Comparison of ENCODE assay signal across 1 cellular context in genomic region chr3:197753263-197753662, GRCh38.
TF ChIP-seq lines count a peak whose summit lies in the region.

No MANE protein-coding gene starts in this region.

TF ChIP-seq in HepG2, 621 proteins besides CTCF, POLR2A, EP300 and RAD21:
- TF ChIP-seq ATF2 (CRISPR knock-in tag; IDR thresholded peaks at IDR 0.05) = no peak
- TF ChIP-seq FOXO1 (CRISPR knock-in tag; IDR thresholded peaks at IDR 0.05) = no peak
- no peak for TF ChIP-seq ELK4 (CRISPR knock-in tag; IDR thresholded peaks at IDR 0.05; ENCODE audit: borderline replicate concordance)
- TF ChIP-seq ZNF331 (CRISPR knock-in tag; IDR thresholded peaks at IDR 0.05) = no peak
- TF ChIP-seq ZKSCAN1 (IDR thresholded peaks at IDR 0.05; ENCODE audit: low read length) = no peak
- TF ChIP-seq ADNP (CRISPR knock-in tag; IDR thresholded peaks at IDR 0.05) = no peak
- TF ChIP-seq KLF12 (CRISPR knock-in tag; IDR thresholded peaks at IDR 0.05; ENCODE audit: borderline replicate concordance) = no peak
- no peak for TF ChIP-seq TEAD2 (CRISPR knock-in tag; IDR thresholded peaks at IDR 0.05)
- no peak for TF ChIP-seq ZSCAN21 (CRISPR knock-in tag; IDR thresholded peaks at IDR 0.05; ENCODE audit: borderline replicate concordance)
